In the genomic region with DNA sequence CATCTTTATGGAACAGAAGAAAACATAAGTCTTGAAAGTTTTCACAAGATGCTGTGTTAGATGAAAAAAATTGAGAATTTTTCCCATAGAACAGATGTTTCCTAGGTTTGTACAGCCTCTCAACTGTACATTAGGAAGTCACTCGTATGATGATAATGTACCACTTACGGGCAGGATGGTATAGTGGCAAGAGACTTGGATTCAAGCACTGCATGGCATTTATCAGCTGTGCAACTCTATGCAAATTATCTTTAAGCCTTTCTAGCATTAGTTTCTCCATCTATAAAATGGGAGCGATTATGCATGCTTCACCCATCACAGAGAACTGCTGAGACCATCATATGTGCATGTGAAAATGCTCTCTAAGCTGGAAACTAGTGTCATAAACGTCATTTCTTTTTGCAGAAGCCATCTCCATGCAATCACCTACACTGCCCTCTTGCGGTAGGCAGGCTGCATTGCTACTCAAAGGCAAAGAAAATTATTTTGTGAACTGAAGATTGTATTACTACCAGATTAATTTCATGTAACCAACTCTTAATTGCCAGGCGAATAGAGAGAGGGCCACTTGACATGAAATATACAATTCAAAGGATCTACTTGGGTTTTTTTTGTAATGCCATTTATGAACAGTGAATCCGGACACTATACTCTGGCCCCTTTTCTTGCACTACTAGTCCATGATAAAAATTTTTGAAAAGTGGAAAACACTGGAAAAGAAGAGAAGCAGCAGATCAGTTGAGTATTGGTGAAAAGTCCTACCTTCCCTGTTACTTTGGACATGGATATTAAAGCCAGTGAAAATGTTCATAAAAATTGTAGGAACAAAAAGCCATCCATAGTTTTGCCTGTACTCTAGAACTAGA, we compare ENCODE assay signal across 8 cellular contexts.
DNase-seq lines count a peak whose midpoint lies in the region; ATAC-seq and TF ChIP-seq lines count a peak whose summit lies in the region.

No MANE protein-coding gene starts in this region.

- no peak overlapping the region for H3K27ac ChIP-seq in suprapubic skin

- H3K27me3 ChIP-seq in suprapubic skin = no peaks in the 10 kb centered on the region

- DNase-seq in activated gamma-delta T cell treated with Interleukin-2 at 50 U/mL for 16 hours (peak; percentile 44), activated gamma-delta T cell (lab: John Stamatoyannopoulos, UW) (no peak), NCI-H1436 (lab: John Stamatoyannopoulos, UW) (peak; percentile 66), dedifferentiated amniotic fluid mesenchymal stem cell (ENCODE audit: extremely low spot score) (peak; percentile 57), myocyte (ENCODE audit: low read depth) (peak; percentile 75), suprapubic skin (ENCODE audit: low spot score in 2 of 2) (no peak)

- TF ChIP-seq CTCF in WI38 (IDR thresholded peaks at IDR 0.05; ENCODE audit: low read depth, low read length) = peak; percentile 96
- TF ChIP-seq CTCF in suprapubic skin (IDR thresholded peaks at IDR 0.05) = peak; percentile 78 to 93

- no peak for ATAC-seq in GM19467 (IDR thresholded peaks at IDR 0.05; ENCODE audit: unreplicated experiment)

- 40% methylated on average over 7 of the region's 7 CpGs for WGBS in suprapubic skin

- H3K4me3 ChIP-seq in WI38 (ENCODE audit: low read depth, low read length) (no peak overlapping the region), suprapubic skin (no peak overlapping the region)

- H3K4me1 ChIP-seq in suprapubic skin = peaks cover 10% of the 10 kb centered on the region

- no peak for TF ChIP-seq EP300 in suprapubic skin (IDR thresholded peaks at IDR 0.05)

- no peaks in the 10 kb centered on the region for H3K36me3 ChIP-seq in suprapubic skin

- TF ChIP-seq POLR2A in suprapubic skin (IDR thresholded peaks at IDR 0.05) = no peak

- no peaks in the 10 kb centered on the region for H3K9me3 ChIP-seq in suprapubic skin

Comparison
In these comparisons a context has a peak if more than half of its experiments do, and no peak if none do; other contexts are left out.
1. DNase-seq: peak in activated gamma-delta T cell treated with Interleukin-2 at 50 U/mL for 16 hours (single experiment), NCI-H1436 (single experiment), dedifferentiated amniotic fluid mesenchymal stem cell (single experiment) and myocyte (single experiment); none in activated gamma-delta T cell (single experiment) and suprapubic skin (0 of 2).